37 cellular contexts compared by ENCODE assay signal in genomic region chr6:36684447-36684812, GRCh38. TPM values are rescaled to one million over a fixed set of nuclear protein-coding genes. Genes with fewer than 3 reads are reported as not detected.
DNase-seq lines count a peak whose midpoint lies in the region; ATAC-seq, FAIRE-seq and TF ChIP-seq lines count a peak whose summit lies in the region.
"Had no signal": no experiment of that assay in that cellular context is flagged by ENCODE, and none has a peak within 500 bp of the region (broad histone marks: within the 10 kb centered on the region; RNA-seq: fewer than 3 reads in every experiment).

No MANE protein-coding gene starts in this region.

- H2BK120ac ChIP-seq in mesenchymal stem cell (ENCODE audit: low read depth, low read length) = no peak overlapping the region

- H2BK5ac ChIP-seq in mesenchymal stem cell (ENCODE audit: low read depth, low read length, poor library complexity, severe bottlenecking) = no peak overlapping the region

- H3K14ac ChIP-seq in mesenchymal stem cell (ENCODE audit: low read length in 2 of 2) = no peak overlapping the region

- H3K23ac ChIP-seq in mesenchymal stem cell (ENCODE audit: low read length in 2 of 2) = no peak overlapping the region

- peak; percentile 38 for FAIRE-seq in GM12891 (lab: Jason Lieb, UNC)
- FAIRE-seq: pancreas, small intestine had no signal

- WGBS in mesenchymal stem cell = 93% methylated on average over 6 of the region's 6 CpGs

- no peak overlapping the region for H2BK12ac ChIP-seq in mesenchymal stem cell (ENCODE audit: low read length in 2 of 2)

- H3K4ac ChIP-seq in mesenchymal stem cell (ENCODE audit: low read depth in 1 of 2, low read length in 2 of 2) = no peak overlapping the region

- no peaks in the 10 kb centered on the region for H3K9me3 Mint-ChIP-seq in chondrocyte (ENCODE audit: low read depth)
- H3K9me3 Mint-ChIP-seq: activated T-helper 2 cell treated with anti-CD3 and anti-CD28 coated beads, Interferon-gamma antibody, Interleukin-2, Interleukin-4, amounts not matched to agents 10 μg/mL and 5 μg/mL and 100 μg/mL, durations not matched to agents 14 hours and 24 hours and 36 hours; nephron progenitor cell; T-helper 2 cell treated with Interferon-gamma antibody and Interleukin-4, amounts not matched to agents 5 μg/mL and 100 μg/mL, for 36 hours had no signal

- peaks cover 56 to 72% of the 10 kb centered on the region in 2 experiments for H3K36me3 ChIP-seq in mesenchymal stem cell (ENCODE audit: control insufficient read depth in 1 of 2, insufficient read depth in 2 of 2, low read depth in 1 of 2, low read length in 2 of 2)
- H3K36me3 ChIP-seq: BE2C had no signal

- TF ChIP-seq CTCF in AG04450 (IDR thresholded peaks at IDR 0.05; ENCODE audit: low read depth, low read length) (no peak), chondrocyte (IDR thresholded peaks at IDR 0.05) (no peak)

- H2AK5ac ChIP-seq in mesenchymal stem cell (ENCODE audit: low read length, severe bottlenecking) = no peak overlapping the region

- H3K9me3 ChIP-seq in AG04450 (ENCODE audit: control insufficient read depth, insufficient read depth, low read length) (peaks cover 5% of the 10 kb centered on the region; the same call in 1 of the 2 replicates), T-helper 17 cell (ENCODE audit: control insufficient read depth, low read length, poor library complexity, severe bottlenecking) (no peaks in the 10 kb centered on the region), mesenchymal stem cell (ENCODE audit: control insufficient read depth, low read length) (no peaks in the 10 kb centered on the region)
- H3K9me3 ChIP-seq: BE2C, breast epithelium, Caco-2, MG63, mucosa of descending colon, pancreas, stomach, vagina had no signal

- H3K4me3 ChIP-seq in AG04450 (ENCODE audit: low read depth, low read length) = peak overlapping the region; percentile 99
- peak overlapping the region; percentile 3 to 93 for H3K4me3 ChIP-seq in mesenchymal stem cell (ENCODE audit: insufficient read depth in 1 of 2, low read depth in 1 of 2, low read length in 2 of 2)
- H3K4me3 ChIP-seq: breast epithelium, lung, MG63, mucosa of descending colon, PC-9, vagina had no signal

- H3K9ac ChIP-seq in mesenchymal stem cell (ENCODE audit: low read length) = peak overlapping the region; percentile 99
- H3K9ac ChIP-seq: KMS-11 had no signal

- no peak overlapping the region for H2AFZ ChIP-seq in mesenchymal stem cell (ENCODE audit: low read depth, low read length)
- H2AFZ ChIP-seq: PC-9 had no signal

- H3K4me3 Mint-ChIP-seq in T-helper 17 cell (no peak overlapping the region), chondrocyte (ENCODE audit: unreplicated experiment) (no peak overlapping the region)
- H3K4me3 Mint-ChIP-seq: activated CD4-positive, alpha-beta T cell treated with anti-CD3 and anti-CD28 coated beads for 36 hours; activated CD8-positive, alpha-beta T cell treated with anti-CD3 and anti-CD28 coated beads, Interleukin-2, amount 10 ng/mL, durations not matched to agents 7 days and 5 days; activated naive CD8-positive, alpha-beta T cell; nephron progenitor cell; T-helper 2 cell treated with Interferon-gamma antibody and Interleukin-4, amounts not matched to agents 5 μg/mL and 100 μg/mL, for 36 hours had no signal

- no peak overlapping the region for H2BK15ac ChIP-seq in mesenchymal stem cell (ENCODE audit: low read depth, poor library complexity, severe bottlenecking)

- peaks cover 37% of the 10 kb centered on the region for H3K4me1 ChIP-seq in mesenchymal stem cell (ENCODE audit: control insufficient read depth, insufficient read depth, low read depth, low read length)
- H3K4me1 ChIP-seq: BE2C had no signal

- CTCF ChIA-PET in AG04450 (lab: Charles Lee) = interaction anchor here (1.0 to 4.1 kb wide), 2 partner anchors 40 to 75 kb away, joined by 4 to 21 read pairs; no protein-coding TSS in a partner anchor

- H3K4me1 Mint-ChIP-seq in T-helper 17 cell = peaks cover 18% of the 10 kb centered on the region
- H3K4me1 Mint-ChIP-seq in chondrocyte (ENCODE audit: low read depth) = peaks cover 32% of the 10 kb centered on the region

- no peaks in the 10 kb centered on the region for H3K79me1 ChIP-seq in mesenchymal stem cell (replicated peaks; ENCODE audit: low read length, poor library complexity, severe bottlenecking)

- peak overlapping the region; percentile 98 for H3K27ac Mint-ChIP-seq in T-helper 17 cell
- no peak overlapping the region for H3K27ac Mint-ChIP-seq in chondrocyte (ENCODE audit: unreplicated experiment)
- H3K27ac Mint-ChIP-seq: activated CD4-positive, alpha-beta T cell treated with anti-CD3 and anti-CD28 coated beads for 36 hours; activated naive CD8-positive, alpha-beta T cell; activated T-helper 2 cell treated with anti-CD3 and anti-CD28 coated beads, Interferon-gamma antibody, Interleukin-2, Interleukin-4, amounts not matched to agents 10 μg/mL and 5 μg/mL and 100 μg/mL, durations not matched to agents 14 hours and 24 hours and 36 hours had no signal

- POLR2A ChIA-PET in AG04450 (lab: Yijun Ruan, JAX) = no interaction called here

- DNase-seq in AG04450 (ENCODE audit: low read depth, low spot score) = no peak
- no peak for DNase-seq in GM12891 (ENCODE audit: insufficient read length, low spot score)
- no peak for DNase-seq in T-helper 17 cell
- DNase-seq in mesenchymal stem cell = no peak
- no peak for DNase-seq in chondrocyte (ENCODE audit: low spot score)
- no peak for DNase-seq in activated CD8-positive, alpha-beta memory T cell treated with anti-CD3 and anti-CD28 coated beads, Interleukin-2, amount 50 U/mL, for 4 hours
- DNase-seq: activated CD4-positive, alpha-beta T cell treated with anti-CD3 and anti-CD28 coated beads for 36 hours; activated CD8-positive, alpha-beta T cell treated with anti-CD3 and anti-CD28 coated beads, Interleukin-2, amount 10 ng/mL, durations not matched to agents 7 days and 5 days; BE2C; Caco-2; GDM1; GOT3; hypothalamus; MG63; mucosa of descending colon; NCI-H1930; NCI-H526; nephron progenitor cell; PC-9; SHP77; small intestine; stimulated activated CD4-positive, alpha-beta T cell treated with anti-CD3 and anti-CD28 coated beads, Interleukin-1b, Interleukin-23, amount 100 ng/mL, for 48 hours; stimulated activated CD8-positive, alpha-beta memory T cell treated with anti-CD3 and anti-CD28 coated beads, Interleukin-4, amount 100 ng/mL, for 48 hours; stomach had no signal

- H3K27me3 Mint-ChIP-seq in T-helper 17 cell (no peaks in the 10 kb centered on the region), chondrocyte (ENCODE audit: low read depth) (no peaks in the 10 kb centered on the region)
- H3K27me3 Mint-ChIP-seq: activated CD4-positive, alpha-beta T cell treated with anti-CD3 and anti-CD28 coated beads for 36 hours had no signal

- H3K27me3 ChIP-seq in AG04450 (ENCODE audit: control insufficient read depth, insufficient read depth, low read length) (no peaks in the 10 kb centered on the region), mesenchymal stem cell (ENCODE audit: control insufficient read depth in 1 of 2, insufficient read depth in 1 of 2, low read length in 2 of 2) (no peaks in the 10 kb centered on the region)
- H3K27me3 ChIP-seq: breast epithelium, MG63, pancreas, stomach, vagina had no signal

- H3K36me3 Mint-ChIP-seq in T-helper 17 cell (ENCODE audit: low read depth) (no peaks in the 10 kb centered on the region), chondrocyte (ENCODE audit: low read depth) (peaks cover 36% of the 10 kb centered on the region)

- no peak overlapping the region for H3K4me2 ChIP-seq in mesenchymal stem cell (ENCODE audit: low read length, poor library complexity, severe bottlenecking)
- H3K4me2 ChIP-seq: KMS-11, PC-9 had no signal

- H4K91ac ChIP-seq in mesenchymal stem cell (ENCODE audit: low read length) = no peak overlapping the region

- peak overlapping the region; percentile 7 for H4K8ac ChIP-seq in mesenchymal stem cell (ENCODE audit: low read length)

- TF ChIP-seq POLR2A in GM12891 (IDR thresholded peaks at IDR 0.05; ENCODE audit: low read depth, low read length) = no peak

- no peak for ATAC-seq in T-helper 17 cell
- ATAC-seq in HG03025 (IDR thresholded peaks at IDR 0.05; ENCODE audit: low FRiP score, unreplicated experiment) = no peak
- ATAC-seq in GM21723 (IDR thresholded peaks at IDR 0.05; ENCODE audit: unreplicated experiment) = no peak
- ATAC-seq: activated CD4-positive, alpha-beta T cell treated with anti-CD3 and anti-CD28 coated beads for 36 hours; activated CD8-positive, alpha-beta T cell treated with anti-CD3 and anti-CD28 coated beads, Interleukin-2, amount 10 ng/mL, durations not matched to agents 7 days and 5 days; mucosa of descending colon had no signal

- H3K27ac ChIP-seq in AG04450 (ENCODE audit: low read depth, low read length) = no peak overlapping the region
- H3K27ac ChIP-seq in mesenchymal stem cell (ENCODE audit: low read length, poor library complexity, severe bottlenecking) = no peak overlapping the region
- H3K27ac ChIP-seq: KMS-11, PC-9, vagina had no signal

- no peak overlapping the region for H3K18ac ChIP-seq in mesenchymal stem cell (ENCODE audit: low read depth in 1 of 2, low read length in 2 of 2)

TF ChIP-seq in GM12891, 5 proteins besides CTCF, POLR2A, EP300 and RAD21:
- TF ChIP-seq POU2F2 (IDR thresholded peaks at IDR 0.05; ENCODE audit: low read depth, low read length) (no peak), POLR2AphosphoS5 (IDR thresholded peaks at IDR 0.05; ENCODE audit: low read depth, low read length) (peak; percentile 40; the same call in 1 of the 2 replicates)
TF ChIP-seq in GM12891: peak in this region for 1.

RNA-seq across cellular contexts. Expression of gene CDKN1A, which starts 5.9 kb away (rescaled TPM):
- 722 and 830 TPM in 2 replicates for polyA plus RNA-seq in AG04450 (2011; rRNA removed)
- 347 and 430 TPM in 2 replicates for polyA minus RNA-seq in AG04450 (2011; rRNA and poly(A)+ RNA removed)
- 206 TPM for polyA plus RNA-seq in GM12891 (2012; ENCODE audit: low read depth, missing spikeins)
- total RNA-seq in T-helper 17 cell (100 to 1,000 TPM; 180 to 255 TPM), chondrocyte (230 to 303 TPM (median 301 TPM) in 3 replicates)
- 604 TPM for polyA plus RNA-seq in mesenchymal stem cell (2013, experiment 1 of 2)
- polyA plus RNA-seq in mesenchymal stem cell (2013, experiment 2 of 2) = 615 TPM

RNA-seq across cellular contexts. Expression of gene RAB44, which starts 13.2 kb away (rescaled TPM):
- polyA plus RNA-seq in AG04450 (2011; rRNA removed) = not detected in 2 replicates
- not detected in 2 replicates for polyA minus RNA-seq in AG04450 (2011; rRNA and poly(A)+ RNA removed)
- 0.10 TPM for polyA plus RNA-seq in GM12891 (2012; ENCODE audit: low read depth, missing spikeins)
- total RNA-seq in T-helper 17 cell = under 1 TPM; 0.21 to 0.77 TPM
- 0.01 TPM for polyA plus RNA-seq in mesenchymal stem cell (2013, experiment 1 of 2)
- 0.01 TPM for polyA plus RNA-seq in mesenchymal stem cell (2013, experiment 2 of 2)
- not detected in 3 replicates for total RNA-seq in chondrocyte
- total RNA-seq: A673; activated CD8-positive, alpha-beta T cell treated with anti-CD3 and anti-CD28 coated beads, Interleukin-2, amount 10 ng/mL, durations not matched to agents 7 days and 5 days; activated T-helper 2 cell treated with anti-CD3 and anti-CD28 coated beads, Interferon-gamma antibody, Interleukin-2, Interleukin-4, amounts not matched to agents 10 μg/mL and 5 μg/mL and 100 μg/mL, durations not matched to agents 14 hours and 24 hours and 36 hours; Caco-2; HT1080; PC-9; renal cortical epithelial cell had no signal
